ENCODE assay signal across 1 cellular context in the genomic region with DNA sequence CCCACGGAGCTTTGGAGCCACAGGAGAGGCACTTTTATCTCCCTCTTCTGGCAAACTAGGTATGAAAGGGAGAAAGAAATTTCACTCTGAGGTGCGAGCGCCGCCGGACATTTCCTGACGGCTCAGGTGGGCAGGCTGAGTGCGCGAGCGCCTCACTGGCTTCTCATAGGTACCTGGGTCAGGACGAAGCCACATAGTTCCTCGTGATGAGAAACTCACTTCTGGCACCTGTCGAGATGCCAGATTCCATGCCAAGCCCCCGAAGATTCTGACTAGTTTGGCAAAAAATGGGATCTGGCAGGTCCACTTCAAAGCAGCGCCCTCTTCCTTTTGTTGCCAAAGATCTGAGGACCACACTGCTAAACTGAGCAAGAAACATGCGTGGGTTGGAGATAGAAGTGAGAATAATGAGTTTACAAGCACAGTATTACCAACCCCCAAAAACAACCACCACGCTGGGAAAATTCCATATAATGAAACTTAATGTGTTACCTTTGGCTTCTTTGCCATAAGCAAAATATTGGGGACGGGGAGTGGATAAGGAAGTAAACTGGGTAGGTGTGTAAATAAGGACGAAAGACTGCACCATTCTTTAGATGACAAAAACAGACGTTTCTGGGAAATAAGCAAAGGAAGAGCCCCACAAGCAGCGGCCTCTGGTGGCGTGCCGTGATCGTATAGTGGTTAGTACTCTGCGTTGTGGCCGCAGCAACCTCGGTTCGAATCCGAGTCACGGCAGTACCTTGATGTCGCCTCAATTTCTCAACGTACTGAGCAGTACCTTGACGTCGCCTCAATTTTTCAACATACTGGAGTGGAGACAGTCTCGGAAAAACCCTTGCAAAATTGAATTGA.
TF ChIP-seq lines count a peak whose summit lies in the region.

No MANE protein-coding gene starts in this region.

TF ChIP-seq in H1, 55 proteins besides CTCF, POLR2A, EP300 and RAD21 (continued from another document):
- no peak for TF ChIP-seq SIRT6 (IDR thresholded peaks at IDR 0.05; ENCODE audit: low read length)
- TF ChIP-seq GABPA (IDR thresholded peaks at IDR 0.05; ENCODE audit: borderline replicate concordance, insufficient read depth, low read length), result no peak
- no peak for TF ChIP-seq TAF7 (optimal IDR thresholded peaks at IDR 0.05; ENCODE audit: borderline replicate concordance, low read depth, low read length)
- no peak for TF ChIP-seq SRF (IDR thresholded peaks at IDR 0.05; ENCODE audit: low read depth, low read length)
- no peak for TF ChIP-seq RNF2 (IDR thresholded peaks at IDR 0.05; ENCODE audit: borderline replicate concordance, low read depth, low read length, missing control alignments, poor library complexity, severe bottlenecking)
- TF ChIP-seq TBP (IDR thresholded peaks at IDR 0.05; ENCODE audit: low read depth, low read length), result peak; percentile 98
- TF ChIP-seq KDM1A (IDR thresholded peaks at IDR 0.05; ENCODE audit: borderline replicate concordance, low read length), result no peak
- no peak; the same call in 1 of the 2 replicates for TF ChIP-seq NRF1 (IDR thresholded peaks at IDR 0.05; ENCODE audit: low read depth, low read length)
- peak; percentile 48 for TF ChIP-seq KDM4A (IDR thresholded peaks at IDR 0.05; ENCODE audit: low read depth, low read length, severe bottlenecking)
- no peak for TF ChIP-seq HDAC6 (IDR thresholded peaks at IDR 0.05; ENCODE audit: low read depth, low read length)
- TF ChIP-seq SAP30 (IDR thresholded peaks at IDR 0.05; ENCODE audit: insufficient read depth, insufficient replicate concordance, low read length), result no peak
- no peak for TF ChIP-seq RFX5 (IDR thresholded peaks at IDR 0.05; ENCODE audit: borderline replicate concordance, low read depth, low read length)
- TF ChIP-seq, protein P1, sequence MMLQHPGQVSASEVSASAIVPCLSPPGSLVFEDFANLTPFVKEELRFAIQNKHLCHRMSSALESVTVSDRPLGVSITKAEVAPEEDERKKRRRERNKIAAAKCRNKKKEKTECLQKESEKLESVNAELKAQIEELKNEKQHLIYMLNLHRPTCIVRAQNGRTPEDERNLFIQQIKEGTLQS (IDR thresholded peaks at IDR 0.05; ENCODE audit: insufficient read depth, low read depth, low read length), result no peak
- TF ChIP-seq RXRA (IDR thresholded peaks at IDR 0.05; ENCODE audit: insufficient read depth, low read depth, low read length), result no peak
- TF ChIP-seq BACH1 (IDR thresholded peaks at IDR 0.05; ENCODE audit: low read length), result no peak
- TF ChIP-seq EGR1 (IDR thresholded peaks at IDR 0.05; ENCODE audit: borderline replicate concordance, low read depth, low read length), result no peak
- no peak for TF ChIP-seq CHD1 (IDR thresholded peaks at IDR 0.05; ENCODE audit: low read depth, low read length)
- TF ChIP-seq, protein P2, sequence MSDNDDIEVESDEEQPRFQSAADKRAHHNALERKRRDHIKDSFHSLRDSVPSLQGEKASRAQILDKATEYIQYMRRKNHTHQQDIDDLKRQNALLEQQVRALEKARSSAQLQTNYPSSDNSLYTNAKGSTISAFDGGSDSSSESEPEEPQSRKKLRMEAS (IDR thresholded peaks at IDR 0.05), result no peak; the same call in 1 of the 2 replicates
- TF ChIP-seq GTF2F1 (IDR thresholded peaks at IDR 0.05; ENCODE audit: borderline replicate concordance, low read depth, low read length), result no peak
- TF ChIP-seq CBX5 (IDR thresholded peaks at IDR 0.05; ENCODE audit: low read depth, low read length), result no peak
- no peak for TF ChIP-seq KDM5A (IDR thresholded peaks at IDR 0.05; ENCODE audit: low read length)
- TF ChIP-seq, protein P3, sequence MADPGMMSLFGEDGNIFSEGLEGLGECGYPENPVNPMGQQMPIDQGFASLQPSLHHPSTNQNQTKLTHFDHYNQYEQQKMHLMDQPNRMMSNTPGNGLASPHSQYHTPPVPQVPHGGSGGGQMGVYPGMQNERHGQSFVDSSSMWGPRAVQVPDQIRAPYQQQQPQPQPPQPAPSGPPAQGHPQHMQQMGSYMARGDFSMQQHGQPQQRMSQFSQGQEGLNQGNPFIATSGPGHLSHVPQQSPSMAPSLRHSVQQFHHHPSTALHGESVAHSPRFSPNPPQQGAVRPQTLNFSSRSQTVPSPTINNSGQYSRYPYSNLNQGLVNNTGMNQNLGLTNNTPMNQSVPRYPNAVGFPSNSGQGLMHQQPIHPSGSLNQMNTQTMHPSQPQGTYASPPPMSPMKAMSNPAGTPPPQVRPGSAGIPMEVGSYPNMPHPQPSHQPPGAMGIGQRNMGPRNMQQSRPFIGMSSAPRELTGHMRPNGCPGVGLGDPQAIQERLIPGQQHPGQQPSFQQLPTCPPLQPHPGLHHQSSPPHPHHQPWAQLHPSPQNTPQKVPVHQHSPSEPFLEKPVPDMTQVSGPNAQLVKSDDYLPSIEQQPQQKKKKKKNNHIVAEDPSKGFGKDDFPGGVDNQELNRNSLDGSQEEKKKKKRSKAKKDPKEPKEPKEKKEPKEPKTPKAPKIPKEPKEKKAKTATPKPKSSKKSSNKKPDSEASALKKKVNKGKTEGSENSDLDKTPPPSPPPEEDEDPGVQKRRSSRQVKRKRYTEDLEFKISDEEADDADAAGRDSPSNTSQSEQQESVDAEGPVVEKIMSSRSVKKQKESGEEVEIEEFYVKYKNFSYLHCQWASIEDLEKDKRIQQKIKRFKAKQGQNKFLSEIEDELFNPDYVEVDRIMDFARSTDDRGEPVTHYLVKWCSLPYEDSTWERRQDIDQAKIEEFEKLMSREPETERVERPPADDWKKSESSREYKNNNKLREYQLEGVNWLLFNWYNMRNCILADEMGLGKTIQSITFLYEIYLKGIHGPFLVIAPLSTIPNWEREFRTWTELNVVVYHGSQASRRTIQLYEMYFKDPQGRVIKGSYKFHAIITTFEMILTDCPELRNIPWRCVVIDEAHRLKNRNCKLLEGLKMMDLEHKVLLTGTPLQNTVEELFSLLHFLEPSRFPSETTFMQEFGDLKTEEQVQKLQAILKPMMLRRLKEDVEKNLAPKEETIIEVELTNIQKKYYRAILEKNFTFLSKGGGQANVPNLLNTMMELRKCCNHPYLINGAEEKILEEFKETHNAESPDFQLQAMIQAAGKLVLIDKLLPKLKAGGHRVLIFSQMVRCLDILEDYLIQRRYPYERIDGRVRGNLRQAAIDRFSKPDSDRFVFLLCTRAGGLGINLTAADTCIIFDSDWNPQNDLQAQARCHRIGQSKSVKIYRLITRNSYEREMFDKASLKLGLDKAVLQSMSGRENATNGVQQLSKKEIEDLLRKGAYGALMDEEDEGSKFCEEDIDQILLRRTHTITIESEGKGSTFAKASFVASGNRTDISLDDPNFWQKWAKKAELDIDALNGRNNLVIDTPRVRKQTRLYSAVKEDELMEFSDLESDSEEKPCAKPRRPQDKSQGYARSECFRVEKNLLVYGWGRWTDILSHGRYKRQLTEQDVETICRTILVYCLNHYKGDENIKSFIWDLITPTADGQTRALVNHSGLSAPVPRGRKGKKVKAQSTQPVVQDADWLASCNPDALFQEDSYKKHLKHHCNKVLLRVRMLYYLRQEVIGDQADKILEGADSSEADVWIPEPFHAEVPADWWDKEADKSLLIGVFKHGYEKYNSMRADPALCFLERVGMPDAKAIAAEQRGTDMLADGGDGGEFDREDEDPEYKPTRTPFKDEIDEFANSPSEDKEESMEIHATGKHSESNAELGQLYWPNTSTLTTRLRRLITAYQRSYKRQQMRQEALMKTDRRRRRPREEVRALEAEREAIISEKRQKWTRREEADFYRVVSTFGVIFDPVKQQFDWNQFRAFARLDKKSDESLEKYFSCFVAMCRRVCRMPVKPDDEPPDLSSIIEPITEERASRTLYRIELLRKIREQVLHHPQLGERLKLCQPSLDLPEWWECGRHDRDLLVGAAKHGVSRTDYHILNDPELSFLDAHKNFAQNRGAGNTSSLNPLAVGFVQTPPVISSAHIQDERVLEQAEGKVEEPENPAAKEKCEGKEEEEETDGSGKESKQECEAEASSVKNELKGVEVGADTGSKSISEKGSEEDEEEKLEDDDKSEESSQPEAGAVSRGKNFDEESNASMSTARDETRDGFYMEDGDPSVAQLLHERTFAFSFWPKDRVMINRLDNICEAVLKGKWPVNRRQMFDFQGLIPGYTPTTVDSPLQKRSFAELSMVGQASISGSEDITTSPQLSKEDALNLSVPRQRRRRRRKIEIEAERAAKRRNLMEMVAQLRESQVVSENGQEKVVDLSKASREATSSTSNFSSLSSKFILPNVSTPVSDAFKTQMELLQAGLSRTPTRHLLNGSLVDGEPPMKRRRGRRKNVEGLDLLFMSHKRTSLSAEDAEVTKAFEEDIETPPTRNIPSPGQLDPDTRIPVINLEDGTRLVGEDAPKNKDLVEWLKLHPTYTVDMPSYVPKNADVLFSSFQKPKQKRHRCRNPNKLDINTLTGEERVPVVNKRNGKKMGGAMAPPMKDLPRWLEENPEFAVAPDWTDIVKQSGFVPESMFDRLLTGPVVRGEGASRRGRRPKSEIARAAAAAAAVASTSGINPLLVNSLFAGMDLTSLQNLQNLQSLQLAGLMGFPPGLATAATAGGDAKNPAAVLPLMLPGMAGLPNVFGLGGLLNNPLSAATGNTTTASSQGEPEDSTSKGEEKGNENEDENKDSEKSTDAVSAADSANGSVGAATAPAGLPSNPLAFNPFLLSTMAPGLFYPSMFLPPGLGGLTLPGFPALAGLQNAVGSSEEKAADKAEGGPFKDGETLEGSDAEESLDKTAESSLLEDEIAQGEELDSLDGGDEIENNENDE (IDR thresholded peaks at IDR 0.05; ENCODE audit: insufficient replicate concordance, low read length), result no peak
- no peak for TF ChIP-seq CEBPB (IDR thresholded peaks at IDR 0.05; ENCODE audit: low read depth, low read length)
- TF ChIP-seq CHD2 (IDR thresholded peaks at IDR 0.05; ENCODE audit: low read length), result no peak
- no peak for TF ChIP-seq BCL11A (IDR thresholded peaks at IDR 0.05; ENCODE audit: low read depth in 2 of 2, low read length in 2 of 2)
- TF ChIP-seq JUND (IDR thresholded peaks at IDR 0.05; ENCODE audit: low read length), result no peak
- TF ChIP-seq, protein P4, sequence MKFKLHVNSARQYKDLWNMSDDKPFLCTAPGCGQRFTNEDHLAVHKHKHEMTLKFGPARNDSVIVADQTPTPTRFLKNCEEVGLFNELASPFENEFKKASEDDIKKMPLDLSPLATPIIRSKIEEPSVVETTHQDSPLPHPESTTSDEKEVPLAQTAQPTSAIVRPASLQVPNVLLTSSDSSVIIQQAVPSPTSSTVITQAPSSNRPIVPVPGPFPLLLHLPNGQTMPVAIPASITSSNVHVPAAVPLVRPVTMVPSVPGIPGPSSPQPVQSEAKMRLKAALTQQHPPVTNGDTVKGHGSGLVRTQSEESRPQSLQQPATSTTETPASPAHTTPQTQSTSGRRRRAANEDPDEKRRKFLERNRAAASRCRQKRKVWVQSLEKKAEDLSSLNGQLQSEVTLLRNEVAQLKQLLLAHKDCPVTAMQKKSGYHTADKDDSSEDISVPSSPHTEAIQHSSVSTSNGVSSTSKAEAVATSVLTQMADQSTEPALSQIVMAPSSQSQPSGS (IDR thresholded peaks at IDR 0.05; ENCODE audit: low read length), result peak; percentile 30; the same call in 1 of the 2 replicates
- no peak for TF ChIP-seq SIX5 (IDR thresholded peaks at IDR 0.05; ENCODE audit: low read depth, low read length)
- no peak for TF ChIP-seq CTBP2 (IDR thresholded peaks at IDR 0.05; ENCODE audit: borderline replicate concordance, insufficient read depth, insufficient read length, low read length)
- TF ChIP-seq NANOG (IDR thresholded peaks at IDR 0.05; ENCODE audit: insufficient read depth, low read depth, low read length, poor library complexity, severe bottlenecking), result no peak
- TF ChIP-seq POLR2AphosphoS5 (IDR thresholded peaks at IDR 0.05; ENCODE audit: low read depth, low read length), result no peak
- no peak for TF ChIP-seq SP1 (IDR thresholded peaks at IDR 0.05; ENCODE audit: low read depth, low read length)
- TF ChIP-seq POU5F1 (IDR thresholded peaks at IDR 0.05; ENCODE audit: low read depth, low read length), result no peak
- no peak for TF ChIP-seq FOSL1 (IDR thresholded peaks at IDR 0.05; ENCODE audit: insufficient read depth, low read depth, low read length)
TF ChIP-seq in H1: peak in this region for 8.
